In genomic region chr18:22836932-22837331, GRCh38 we compare ENCODE assay signal across 27 cellular contexts.
DNase-seq lines count a peak whose midpoint lies in the region; ATAC-seq, FAIRE-seq and TF ChIP-seq lines count a peak whose summit lies in the region.
"Had no signal": no experiment of that assay in that cellular context is flagged by ENCODE, and none has a peak within 500 bp of the region (broad histone marks: within the 10 kb centered on the region; RNA-seq: fewer than 3 reads in every experiment).

No MANE protein-coding gene starts in this region.

- H4K91ac ChIP-seq in IMR-90 (ENCODE audit: insufficient read depth, low read depth, low read length): no peak overlapping the region

- CTCF ChIA-PET in IMR-90 (lab: Yijun Ruan, JAX) (no interaction called here), PC-3 (lab: Charles Lee) (no interaction called here), OCI-LY7 (lab: Charles Lee; ENCODE audit: unreplicated experiment) (no interaction called here)

- H3K9me2 ChIP-seq in PC-3 (replicated peaks; ENCODE audit: low read length) (no peaks in the 10 kb centered on the region), OCI-LY7 (ENCODE audit: insufficient read depth, low read length) (no peaks in the 10 kb centered on the region)

- in situ Hi-C loops in IMR-90 (cut with MboI; ENCODE audit: low sequenced_read_pairs): no loop called here
- in situ Hi-C loops in HAP-1 (cut with MboI; ENCODE audit: low sequenced_read_pairs): no loop called here

- H3K4me3 ChIP-seq in IMR-90 (ENCODE audit: insufficient read depth, low read depth, low read length): no peak overlapping the region
- no peak overlapping the region for H3K4me3 ChIP-seq in keratinocyte (ENCODE audit: control insufficient read depth in 2 of 3, extremely low read depth in 1 of 3, insufficient read depth in 2 of 3, low read depth in 1 of 3, low read length in 3 of 3)
- H3K4me3 ChIP-seq in mucosa of descending colon: no peak overlapping the region
- no peak overlapping the region for H3K4me3 ChIP-seq in PC-3 (ENCODE audit: low read length)
- no peak overlapping the region for H3K4me3 ChIP-seq in HAP-1
- H3K4me3 ChIP-seq in OCI-LY7 (ENCODE audit: low read depth, low read length, poor library complexity, severe bottlenecking): no peak overlapping the region
- H3K4me3 ChIP-seq: BLaER1, GM12878 had no signal

- H4K5ac ChIP-seq in IMR-90 (ENCODE audit: low read depth, low read length): peak overlapping the region; percentile 16; the same call in 1 of the 2 replicates

- H3K4me1 ChIP-seq in IMR-90 (ENCODE audit: control insufficient read depth, insufficient read depth, low read length) (peaks cover 21% of the 10 kb centered on the region), keratinocyte (ENCODE audit: control insufficient read depth, extremely low read depth, insufficient read depth, low read length) (peaks cover 29% of the 10 kb centered on the region), mucosa of descending colon (ENCODE audit: low read depth) (peaks cover 18% of the 10 kb centered on the region), PC-3 (ENCODE audit: insufficient read depth, low read length) (peaks cover 2% of the 10 kb centered on the region), HAP-1 (no peaks in the 10 kb centered on the region), OCI-LY7 (ENCODE audit: insufficient read depth, low read length, poor library complexity, severe bottlenecking) (no peaks in the 10 kb centered on the region)
- H3K4me1 ChIP-seq: BE2C, BLaER1 had no signal

- H2AK5ac ChIP-seq in IMR-90 (ENCODE audit: low read depth, low read length): no peak overlapping the region

- ATAC-seq in IMR-90 (ENCODE audit: low read depth) (no peak), mucosa of descending colon (peak; percentile 49), GM18498 (IDR thresholded peaks at IDR 0.05; ENCODE audit: unreplicated experiment) (no peak), PC-3 (no peak)
- ATAC-seq: CD8-positive, alpha-beta T cell; GM12878 had no signal

- H3K4ac ChIP-seq in IMR-90 (ENCODE audit: low read depth, low read length): no peak overlapping the region; the same call in 1 of the 2 replicates

- no peak for TF ChIP-seq POLR2A in IMR-90 (IDR thresholded peaks at IDR 0.05; ENCODE audit: low read depth, low read length)

- H4K8ac ChIP-seq in IMR-90 (ENCODE audit: low read depth in 2 of 2, low read length in 2 of 2): peak overlapping the region in 1 of 2 experiments; percentile 2; a peak in 1 of 4 replicates

- H2BK5ac ChIP-seq in IMR-90 (ENCODE audit: low read depth, low read length, poor library complexity, severe bottlenecking): peak overlapping the region; percentile 65

- H3K4me2 ChIP-seq in IMR-90 (ENCODE audit: low read depth, low read length) (no peak overlapping the region), keratinocyte (ENCODE audit: control insufficient read depth, extremely low read depth, insufficient read depth, low read depth, low read length) (no peak overlapping the region), PC-3 (ENCODE audit: low read length) (no peak overlapping the region), OCI-LY7 (ENCODE audit: low read length) (no peak overlapping the region)
- H3K4me2 ChIP-seq: BLaER1 had no signal

- no peak overlapping the region for H2AK9ac ChIP-seq in IMR-90 (replicated peaks; ENCODE audit: low read depth, low read length, poor library complexity)

- no peak overlapping the region for H3K56ac ChIP-seq in IMR-90 (ENCODE audit: extremely low read depth, insufficient read depth, low read length)

- dilution Hi-C loops in IMR-90 (cut with HindIII; ENCODE audit: low sequenced_read_pairs, unreplicated experiment) (no loop called here), keratinocyte (cut with MboI; ENCODE audit: extremely low pct_ligation_motif_present, low sequenced_read_pairs) (no loop called here)

- no peak overlapping the region for H2AFZ ChIP-seq in IMR-90 (replicated peaks; ENCODE audit: low read length, poor library complexity)
- peak overlapping the region; percentile 39 for H2AFZ ChIP-seq in keratinocyte (ENCODE audit: control insufficient read depth, low read length)
- H2AFZ ChIP-seq in PC-3 (ENCODE audit: low read length): no peak overlapping the region
- H2AFZ ChIP-seq in OCI-LY7 (ENCODE audit: low read length): no peak overlapping the region

- H4K20me1 ChIP-seq in IMR-90 (ENCODE audit: insufficient read depth, low read length) (no peaks in the 10 kb centered on the region), keratinocyte (ENCODE audit: control insufficient read depth, extremely low read depth, insufficient read depth, low read length) (no peaks in the 10 kb centered on the region), PC-3 (ENCODE audit: low read length) (no peaks in the 10 kb centered on the region), OCI-LY7 (ENCODE audit: insufficient read depth, low read length) (no peaks in the 10 kb centered on the region)
- H4K20me1 ChIP-seq: BLaER1 had no signal

- no peaks in the 10 kb centered on the region for H3K36me3 ChIP-seq in IMR-90 (ENCODE audit: control insufficient read depth, insufficient read depth, low read length)
- H3K36me3 ChIP-seq in keratinocyte (ENCODE audit: control insufficient read depth in 2 of 2, extremely low read depth in 1 of 2, insufficient read depth in 2 of 2, low read length in 2 of 2): no peaks in the 10 kb centered on the region
- H3K36me3 ChIP-seq in mucosa of descending colon (ENCODE audit: low read depth): no peaks in the 10 kb centered on the region
- no peaks in the 10 kb centered on the region for H3K36me3 ChIP-seq in PC-3 (ENCODE audit: low read depth, low read length)
- no peaks in the 10 kb centered on the region for H3K36me3 ChIP-seq in HAP-1 (replicated peaks)
- no peaks in the 10 kb centered on the region for H3K36me3 ChIP-seq in OCI-LY7 (ENCODE audit: insufficient read depth, low read length)
- H3K36me3 ChIP-seq: BE2C, BLaER1 had no signal

- no peak for TF ChIP-seq RAD21 in IMR-90 (IDR thresholded peaks at IDR 0.05; ENCODE audit: low read length)

- H2BK20ac ChIP-seq in IMR-90 (ENCODE audit: low read depth, low read length): peak overlapping the region; percentile 50; the same call in 1 of the 2 replicates

- intact Hi-C loops in IMR-90 (cut with micrococcal nuclease): no loop called here
- intact Hi-C loops in mucosa of descending colon (cut with DNase I, micrococcal nuclease): no loop called here
- intact Hi-C loops in PC-3 (cut with micrococcal nuclease): no loop called here
- intact Hi-C loops in OCI-LY7 (cut with micrococcal nuclease; ENCODE audit: unreplicated experiment): loop anchor here (10.0 kb wide), 1 partner anchor 568 kb away; no protein-coding TSS in a partner anchor

- H3K27ac ChIP-seq in IMR-90 (ENCODE audit: insufficient read depth, low read length) (no peak overlapping the region), keratinocyte (ENCODE audit: control insufficient read depth, insufficient read depth, low read length) (no peak overlapping the region), PC-3 (ENCODE audit: low read length) (no peak overlapping the region), OCI-LY7 (ENCODE audit: low read depth, low read length, poor library complexity, severe bottlenecking) (no peak overlapping the region)
- H3K27ac ChIP-seq: BLaER1 had no signal

- H3K9me1 ChIP-seq in IMR-90 (ENCODE audit: insufficient read depth, low read length) (peaks cover 14% of the 10 kb centered on the region), keratinocyte (ENCODE audit: control insufficient read depth, extremely low read depth, insufficient read depth, low read length) (no peaks in the 10 kb centered on the region)

- H2BK15ac ChIP-seq in IMR-90 (ENCODE audit: low read depth, low read length): peak overlapping the region; percentile 50

- POLR2A ChIA-PET in IMR-90 (lab: Charles Lee; ENCODE audit: unreplicated experiment) (no interaction called here), PC-3 (lab: Charles Lee; ENCODE audit: unreplicated experiment) (no interaction called here), OCI-LY7 (lab: Charles Lee) (interaction anchor here (0.6 kb wide), 2 partner anchors 189 to 1246 kb away, joined by 3 read pairs; no protein-coding TSS in a partner anchor)

- H2BK120ac ChIP-seq in IMR-90 (ENCODE audit: low read depth, low read length): peak overlapping the region; percentile 48; the same call in 1 of the 2 replicates

- DNase-seq in D721Med (ENCODE audit: insufficient read length, low spot score) (no peak), IMR-90 (no peak), keratinocyte (ENCODE audit: low read depth, low spot score) (no peak), mucosa of descending colon (no peak), PC-3 (no peak), HAP-1 (ENCODE audit: low spot score in 2 of 2) (no peak), OCI-LY7 (ENCODE audit: low spot score) (no peak)
- DNase-seq: 8988T; ACHN; BE2C; C1 segment of cervical spinal cord; Caco-2; Calu3; CD4-positive, CD25-positive, alpha-beta regulatory T cell; CD8-positive, alpha-beta T cell; DMS 273 treated with DMSO at 0.1 percent for 48 hours; DMS153; DMS53; DMS79; DND-41; EL; GDM1 had no signal

- no peak overlapping the region for H3K9ac ChIP-seq in IMR-90 (ENCODE audit: low read depth, low read length)
- H3K9ac ChIP-seq in keratinocyte (ENCODE audit: control insufficient read depth, extremely low read depth, insufficient read depth, low read length): no peak overlapping the region
- H3K9ac ChIP-seq in PC-3 (ENCODE audit: low read length): no peak overlapping the region
- H3K9ac ChIP-seq: BLaER1 had no signal

- H3K14ac ChIP-seq in IMR-90 (replicated peaks; ENCODE audit: low read depth, low read length): no peak overlapping the region

- H3K79me2 ChIP-seq in keratinocyte (ENCODE audit: control insufficient read depth, insufficient read depth, low read length): no peaks in the 10 kb centered on the region
- no peaks in the 10 kb centered on the region for H3K79me2 ChIP-seq in PC-3 (ENCODE audit: low read length)
- no peaks in the 10 kb centered on the region for H3K79me2 ChIP-seq in OCI-LY7 (ENCODE audit: insufficient read depth, low read depth, low read length)

- H3K9me3 ChIP-seq in IMR-90 (ENCODE audit: control insufficient read depth, insufficient read depth, low read length): no peaks in the 10 kb centered on the region
- H3K9me3 ChIP-seq in keratinocyte (ENCODE audit: control insufficient read depth, low read depth, low read length): no peaks in the 10 kb centered on the region
- H3K9me3 ChIP-seq in mucosa of descending colon: no peaks in the 10 kb centered on the region
- H3K9me3 ChIP-seq in PC-3 (ENCODE audit: low read length): no peaks in the 10 kb centered on the region
- no peaks in the 10 kb centered on the region for H3K9me3 ChIP-seq in HAP-1
- H3K9me3 ChIP-seq in OCI-LY7 (ENCODE audit: low read length): no peaks in the 10 kb centered on the region
- H3K9me3 ChIP-seq: BE2C, BLaER1, Caco-2 had no signal

- FAIRE-seq in D721Med (lab: Jason Lieb, UNC) (peak; percentile 53), keratinocyte (lab: Jason Lieb, UNC) (peak; percentile 26)
- FAIRE-seq: GM12878, GM12892, GM19239 had no signal

- no peak for TF ChIP-seq CTCF in D721Med (IDR thresholded peaks at IDR 0.05; ENCODE audit: insufficient read depth, missing control alignments)
- TF ChIP-seq CTCF in IMR-90 (conservative IDR thresholded peaks at IDR 0.05; ENCODE audit: low read depth, low read length): no peak
- TF ChIP-seq CTCF in keratinocyte (optimal IDR thresholded peaks at IDR 0.05 in 1 of 3, IDR thresholded peaks at IDR 0.05 in 1 of 3, conservative IDR thresholded peaks at IDR 0.05 in 1 of 3; ENCODE audit: extremely low read depth in 1 of 3, insufficient read depth in 2 of 3, low read length in 3 of 3): no peak
- no peak for TF ChIP-seq CTCF in mucosa of descending colon (IDR thresholded peaks at IDR 0.05)
- TF ChIP-seq CTCF in PC-3 (conservative IDR thresholded peaks at IDR 0.05; ENCODE audit: low read depth, low read length): no peak
- TF ChIP-seq CTCF in OCI-LY7 (conservative IDR thresholded peaks at IDR 0.05; ENCODE audit: low read length): no peak

- no peaks in the 10 kb centered on the region for H3F3A ChIP-seq in PC-3 (ENCODE audit: low read length, unreplicated experiment)

- peak overlapping the region; percentile 53 for H3K18ac ChIP-seq in IMR-90 (ENCODE audit: low read depth, low read length)

- H3K79me1 ChIP-seq in IMR-90 (ENCODE audit: low read depth in 1 of 2, low read length in 2 of 2): no peaks in the 10 kb centered on the region

- no peaks in the 10 kb centered on the region for H3K27me3 ChIP-seq in IMR-90 (ENCODE audit: control insufficient read depth, insufficient read depth, low read length)
- H3K27me3 ChIP-seq in keratinocyte (ENCODE audit: control insufficient read depth, extremely low read depth, insufficient read depth, low read length): no peaks in the 10 kb centered on the region
- no peaks in the 10 kb centered on the region for H3K27me3 ChIP-seq in PC-3 (ENCODE audit: low read length)
- H3K27me3 ChIP-seq in HAP-1 (ENCODE audit: low read depth): peaks cover 6% of the 10 kb centered on the region
- H3K27me3 ChIP-seq: BE2C, BLaER1 had no signal

- H3K23ac ChIP-seq in IMR-90 (ENCODE audit: low read depth, low read length): no peak overlapping the region

- no TSS peak for BruUV-seq in IMR-90 (replicated peaks; lab: Mats Ljungman, UMichigan)
- no TSS peak for BruUV-seq in PC-3 (replicated peaks; lab: Mats Ljungman, UMichigan)
- BruUV-seq in OCI-LY7 (replicated peaks; lab: Mats Ljungman, UMichigan): no TSS peak
